Comparison of ENCODE assay signal across 10 cellular contexts in genomic region chr1:38803647-38804046, GRCh38. TPM values are rescaled to one million over a fixed set of nuclear protein-coding genes. Genes with fewer than 3 reads are reported as not detected.
A peak's percentile ranks its signal among the peaks of the same experiment; 100 is the strongest.
DNase-seq lines count a peak whose midpoint lies in the region; ATAC-seq and TF ChIP-seq lines count a peak whose summit lies in the region.
"Had no signal": no experiment of that assay in that cellular context is flagged by ENCODE, and none has a peak within 500 bp of the region (broad histone marks: within the 10 kb centered on the region; RNA-seq: fewer than 3 reads in every experiment).

No MANE protein-coding gene starts in this region.

- no peak overlapping the region for H2BK5ac ChIP-seq in mesendoderm (ENCODE audit: low read length)

- H3K23ac ChIP-seq in mesendoderm (ENCODE audit: low read length), result no peak overlapping the region

- BruUV-seq in mammary epithelial cell (replicated peaks; lab: Mats Ljungman, UMichigan), result no TSS peak

- H3K4me2 ChIP-seq in mammary epithelial cell (ENCODE audit: insufficient read depth, low read depth, low read length) (peak overlapping the region; percentile 87), mesendoderm (ENCODE audit: low read length) (no peak overlapping the region)

- in situ Hi-C loops in mammary epithelial cell (cut with MboI; ENCODE audit: low sequenced_read_pairs in 2 of 2), result loop anchor here in 1 of 2 donors (25.0 kb wide), 1 partner anchor 216 kb away; no protein-coding TSS in a partner anchor

- no peak overlapping the region for H4K8ac ChIP-seq in mesendoderm (ENCODE audit: low read depth, low read length)

- no peaks in the 10 kb centered on the region for H4K20me1 ChIP-seq in mammary epithelial cell (ENCODE audit: insufficient read depth, low read length)

- H3K36me3 ChIP-seq in H7 (replicated peaks; ENCODE audit: control insufficient read depth, insufficient read depth, low read length) (no peaks in the 10 kb centered on the region), mammary epithelial cell (ENCODE audit: insufficient read depth, low read length) (no peaks in the 10 kb centered on the region), mesendoderm (ENCODE audit: control insufficient read depth, insufficient read depth, low read length) (no peaks in the 10 kb centered on the region)

- peak overlapping the region; percentile 14; the same call in 1 of the 2 replicates for H3K4me3 ChIP-seq in AG09309 (ENCODE audit: control insufficient read depth, low read depth, low read length)
- H3K4me3 ChIP-seq in H7 (ENCODE audit: insufficient read depth, low read depth, low read length), result peak overlapping the region; percentile 38; the same call in 1 of the 2 replicates
- peak overlapping the region in 1 of 3 experiments; percentile 28 for H3K4me3 ChIP-seq in mammary epithelial cell (replicated peaks in 1 of 3; ENCODE audit: insufficient read depth in 1 of 3, low read depth in 2 of 3, low read length in 3 of 3)
- no peak overlapping the region for H3K4me3 ChIP-seq in mesendoderm (ENCODE audit: low read length)

- H2BK15ac ChIP-seq in mesendoderm (replicated peaks; ENCODE audit: low read depth), result no peak overlapping the region

- no peak for DNase-seq in AG09309 (ENCODE audit: low read depth)
- no peak for DNase-seq in H7
- no peak for DNase-seq in mammary epithelial cell
- no peak for DNase-seq in mesendoderm
- DNase-seq in germinal center (ENCODE audit: low spot score), result no peak
- DNase-seq in SW 1271 (lab: John Stamatoyannopoulos, UW), result no peak
- DNase-seq in retina, result no peak
- DNase-seq: activated CD8-positive, alpha-beta memory T cell treated with anti-CD3 and anti-CD28 coated beads, Interleukin-2, amount 50 U/mL, for 48 hours; NK-92 treated with Interleukin-12 subunit alpha and Interleukin-12 subunit beta, amount 100 ng/mL, for 24 hours had no signal

- TF ChIP-seq CTCF in AG09309 (IDR thresholded peaks at IDR 0.05; ENCODE audit: control insufficient read depth, insufficient read depth, low read depth, low read length, missing control alignments) (no peak), mammary epithelial cell (conservative IDR thresholded peaks at IDR 0.05 in 1 of 2, IDR thresholded peaks at IDR 0.05 in 1 of 2; ENCODE audit: extremely low read depth in 1 of 2, insufficient read depth in 1 of 2, low read depth in 1 of 2, low read length in 2 of 2) (no peak)

- no peak overlapping the region for H2AK5ac ChIP-seq in mesendoderm (ENCODE audit: low read length)

- no peaks in the 10 kb centered on the region for H3K79me1 ChIP-seq in mesendoderm (ENCODE audit: low read length)

- H3K79me2 ChIP-seq in mammary epithelial cell (ENCODE audit: insufficient read depth, low read length) (no peaks in the 10 kb centered on the region), mesendoderm (ENCODE audit: control insufficient read depth, insufficient read depth, low read length) (no peaks in the 10 kb centered on the region)

- H3K56ac ChIP-seq in mesendoderm (ENCODE audit: low read length), result peak overlapping the region; percentile 65

- H3K4me1 ChIP-seq in mammary epithelial cell (ENCODE audit: insufficient read depth, low read length), result peaks cover 4% of the 10 kb centered on the region
- H3K4me1 ChIP-seq in mesendoderm (ENCODE audit: control insufficient read depth, low read depth, low read length), result no peaks in the 10 kb centered on the region

- intact Hi-C loops in mammary epithelial cell (cut with micrococcal nuclease), result no loop called here

- dilution Hi-C loops in mammary epithelial cell (cut with HindIII; ENCODE audit: low sequenced_read_pairs), result no loop called here

- no peaks in the 10 kb centered on the region for H3K9me3 ChIP-seq in mammary epithelial cell (replicated peaks; ENCODE audit: insufficient read depth, low read length)

- H3K27ac ChIP-seq in mammary epithelial cell (ENCODE audit: insufficient read depth, low read depth, low read length) (no peak overlapping the region), mesendoderm (ENCODE audit: low read depth, low read length) (no peak overlapping the region)

- H3K27me3 ChIP-seq in H7 (ENCODE audit: control insufficient read depth, insufficient read depth, low read length), result peaks cover 25% of the 10 kb centered on the region
- H3K27me3 ChIP-seq in mammary epithelial cell (ENCODE audit: insufficient read depth, low read length), result peaks cover 17% of the 10 kb centered on the region
- no peaks in the 10 kb centered on the region for H3K27me3 ChIP-seq in mesendoderm (ENCODE audit: insufficient read depth, low read length, poor library complexity)

- ATAC-seq in GM19463 (IDR thresholded peaks at IDR 0.05; ENCODE audit: unreplicated experiment), result no peak

- H3K4ac ChIP-seq in mesendoderm (ENCODE audit: low read depth, low read length), result no peak overlapping the region

- CTCF ChIA-PET in mammary epithelial cell (lab: Charles Lee; ENCODE audit: low non-redundant PET), result no interaction called here

- no peak overlapping the region for H4K5ac ChIP-seq in mesendoderm (ENCODE audit: low read length)

- H3K9ac ChIP-seq in mammary epithelial cell (ENCODE audit: insufficient read depth, low read length) (no peak overlapping the region), mesendoderm (ENCODE audit: low read length) (peak overlapping the region; percentile 12)

- peak overlapping the region; percentile 73 for H2AFZ ChIP-seq in mammary epithelial cell (ENCODE audit: low read depth, low read length)

- no peak overlapping the region for H3K18ac ChIP-seq in mesendoderm (ENCODE audit: low read length)

- WGBS in mammary epithelial cell (ENCODE audit: low coverage, missing lambda C conversion rate), result 8% methylated on average over 8 of the region's 8 CpGs
- WGBS in mesendoderm (ENCODE audit: extremely low coverage, insufficient coverage, low lambda C conversion rate), result no CpG with 5 or more reads among the region's 8 CpGs

- H2BK120ac ChIP-seq in mesendoderm (ENCODE audit: low read depth, low read length), result no peak overlapping the region

RNA-seq across cellular contexts. Expression of gene RRAGC, which starts 55.9 kb away (rescaled TPM):
- 11.2 and 12.3 TPM in 2 replicates for total RNA-seq in H7 (2014; rRNA removed; shearing (Covaris generic))
- total RNA-seq in mammary epithelial cell, result 10 to 100 TPM; 21.8 to 36.9 TPM
- 14.4 TPM for polyA plus RNA-seq in mammary epithelial cell
- 7.6 TPM for polyA minus RNA-seq in mammary epithelial cell
- 12.3 TPM for polyA plus RNA-seq in mesendoderm (2013, experiment 1 of 2)
- 12.5 TPM for polyA plus RNA-seq in mesendoderm (2013, experiment 2 of 2)
